1 cellular context compared by ENCODE assay signal in genomic region chr19:39424934-39425333, GRCh38.
TF ChIP-seq lines count a peak whose summit lies in the region.

No MANE protein-coding gene starts in this region.

TF ChIP-seq in HepG2, 621 proteins besides CTCF, POLR2A, EP300 and RAD21:
- TF ChIP-seq AGO2 (optimal IDR thresholded peaks at IDR 0.05; ENCODE audit: low read depth, low read length): peak; percentile 41
- 0 out of 2 replicates have a peak, but pooled peaks have one; percentile 32 for TF ChIP-seq ZC3H13 (CRISPR knock-in tag; IDR thresholded peaks at IDR 0.05)
- no peak for TF ChIP-seq YY1 (IDR thresholded peaks at IDR 0.05; ENCODE audit: insufficient read depth, insufficient replicate concordance, low read depth, low read length)
- TF ChIP-seq SNAI1 (CRISPR knock-in tag; IDR thresholded peaks at IDR 0.05; ENCODE audit: borderline replicate concordance): no peak
- no peak for TF ChIP-seq FLYWCH1 (CRISPR knock-in tag; IDR thresholded peaks at IDR 0.05)
